ENCODE assay signal across 23 cellular contexts in genomic region chr2:211494085-211494484, GRCh38.
"Had no signal": no experiment of that assay in that cellular context is flagged by ENCODE, and none has a peak within 500 bp of the region (broad histone marks: within the 10 kb centered on the region; RNA-seq: fewer than 3 reads in every experiment).

No MANE protein-coding gene starts in this region.

- H3K27me3 ChIP-seq: colonic mucosa, gastrocnemius medialis, pancreas, right atrium auricular region, stomach, testis, tibial artery had no signal

- DNase-seq: colonic mucosa; effector CD8-positive, alpha-beta T cell; endodermal cell; foreskin fibroblast; gastrocnemius medialis; left ventricle myocardium superior; lower lobe of right lung; naive thymus-derived CD8-positive, alpha-beta T cell; nephron progenitor cell; occipital lobe; pancreas; stimulated activated CD4-positive, alpha-beta T cell treated with anti-CD3 and anti-CD28 coated beads, Interleukin-2, amount 100 ng/mL, for 24 hours; stimulated activated CD4-positive, alpha-beta T cell treated with anti-CD3 and anti-CD28 coated beads, Interleukin-4, amount 100 ng/mL, for 24 hours; stimulated activated naive CD4-positive, alpha-beta T cell treated with Interleukin-2 at 50 U/mL for 16 hours; stomach; testis; tibial artery had no signal

- H3K36me3 ChIP-seq: colonic mucosa, gastrocnemius medialis, lower lobe of right lung, pancreas, right atrium auricular region, stomach, tibial artery had no signal

- H3K36me3 Mint-ChIP-seq: naive thymus-derived CD8-positive, alpha-beta T cell; stimulated activated effector memory CD8-positive, alpha-beta T cell treated with anti-CD3 and anti-CD28 coated beads, Interleukin-12 subunit alpha, Interleukin-12 subunit beta, amount 100 ng/mL, for 72 hours; type B pancreatic cell had no signal

- H3K9me3 ChIP-seq: colonic mucosa, gastrocnemius medialis, lower lobe of right lung, pancreas, right atrium auricular region, stomach, testis, tibial artery had no signal

- H3K27ac Mint-ChIP-seq: dendritic cell treated with granulocyte-macrophage colony-stimulating factor and Interleukin-4, amounts not matched to agents 40 ng/mL and 50 ng/mL, for 4 days; endodermal cell; naive thymus-derived CD8-positive, alpha-beta T cell; nephron progenitor cell; progenitor cell of endocrine pancreas; stimulated activated effector memory CD8-positive, alpha-beta T cell treated with anti-CD3 and anti-CD28 coated beads, Interleukin-12 subunit alpha, Interleukin-12 subunit beta, amount 100 ng/mL, for 72 hours; type B pancreatic cell had no signal

- H3K27ac ChIP-seq: colonic mucosa, epithelial cell of prostate, gastrocnemius medialis, lower lobe of right lung, pancreas, right atrium auricular region, stomach, testis, tibial artery had no signal

- H3K4me1 ChIP-seq: colonic mucosa, gastrocnemius medialis, lower lobe of right lung, pancreas, right atrium auricular region, stomach, testis, tibial artery had no signal

- H3K4me3 ChIP-seq: colonic mucosa, gastrocnemius medialis, lower lobe of right lung, pancreas, right atrium auricular region, stomach, testis, tibial artery had no signal

- H3K4me3 Mint-ChIP-seq: dendritic cell treated with granulocyte-macrophage colony-stimulating factor and Interleukin-4, amounts not matched to agents 40 ng/mL and 50 ng/mL, for 4 days; endodermal cell; naive thymus-derived CD8-positive, alpha-beta T cell; nephron progenitor cell; stimulated activated effector memory CD8-positive, alpha-beta T cell treated with anti-CD3 and anti-CD28 coated beads, Interleukin-12 subunit alpha, Interleukin-12 subunit beta, amount 100 ng/mL, for 72 hours; type B pancreatic cell had no signal

- H3K27me3 Mint-ChIP-seq: dendritic cell treated with granulocyte-macrophage colony-stimulating factor and Interleukin-4, amounts not matched to agents 40 ng/mL and 50 ng/mL, for 4 days; naive thymus-derived CD8-positive, alpha-beta T cell; progenitor cell of endocrine pancreas; type B pancreatic cell had no signal

- H3K4me1 Mint-ChIP-seq: endodermal cell; naive thymus-derived CD8-positive, alpha-beta T cell; nephron progenitor cell; stimulated activated effector memory CD8-positive, alpha-beta T cell treated with anti-CD3 and anti-CD28 coated beads, Interleukin-12 subunit alpha, Interleukin-12 subunit beta, amount 100 ng/mL, for 72 hours had no signal

- H3K9me3 Mint-ChIP-seq: dendritic cell treated with granulocyte-macrophage colony-stimulating factor and Interleukin-4, amounts not matched to agents 40 ng/mL and 50 ng/mL, for 4 days; endodermal cell; nephron progenitor cell; stimulated activated effector memory CD8-positive, alpha-beta T cell treated with anti-CD3 and anti-CD28 coated beads, Interleukin-12 subunit alpha, Interleukin-12 subunit beta, amount 100 ng/mL, for 72 hours; type B pancreatic cell had no signal
